In genomic region chr12:92032965-92033364, GRCh38 we compare ENCODE assay signal across 17 cellular contexts.
DNase-seq lines count a peak whose midpoint lies in the region; ATAC-seq and TF ChIP-seq lines count a peak whose summit lies in the region.
"Had no signal": no experiment of that assay in that cellular context is flagged by ENCODE, and none has a peak within 500 bp of the region (broad histone marks: within the 10 kb centered on the region; RNA-seq: fewer than 3 reads in every experiment).

No MANE protein-coding gene starts in this region.

- H3K36me3 Mint-ChIP-seq in activated T-cell treated with anti-CD3 and anti-CD28 coated beads, Interleukin-2, amount 50 U/mL, for 72 hours (ENCODE audit: insufficient read depth in 2 of 2), result peaks cover 5 to 12% of the 10 kb centered on the region in 2 donors
- H3K36me3 Mint-ChIP-seq in activated CD8-positive, alpha-beta T cell treated with anti-CD3 and anti-CD28 coated beads, Interleukin-2, amount 10 ng/mL, durations not matched to agents 7 days and 5 days (ENCODE audit: low read depth), result peaks cover 35% of the 10 kb centered on the region
- H3K36me3 Mint-ChIP-seq in immature natural killer cell, result no peaks in the 10 kb centered on the region
- H3K36me3 Mint-ChIP-seq: type B pancreatic cell had no signal

- H3K27ac ChIP-seq in transverse colon, result peak overlapping the region; percentile 72 to 80 (median 80)
- H3K27ac ChIP-seq: RWPE1 had no signal

- TF ChIP-seq EP300 in transverse colon (IDR thresholded peaks at IDR 0.05; ENCODE audit: low read depth), result no peak

- H3K4me3 ChIP-seq in transverse colon, result no peak overlapping the region
- H3K4me3 ChIP-seq: heart left ventricle had no signal

- no peaks in the 10 kb centered on the region for H3K9me3 Mint-ChIP-seq in activated T-cell treated with anti-CD3 and anti-CD28 coated beads, Interleukin-2, amount 50 U/mL, for 72 hours
- H3K9me3 Mint-ChIP-seq in activated CD8-positive, alpha-beta T cell treated with anti-CD3 and anti-CD28 coated beads, Interleukin-2, amount 10 ng/mL, durations not matched to agents 7 days and 5 days (ENCODE audit: insufficient read depth), result peaks cover 6% of the 10 kb centered on the region
- H3K9me3 Mint-ChIP-seq in immature natural killer cell, result no peaks in the 10 kb centered on the region
- H3K9me3 Mint-ChIP-seq: type B pancreatic cell had no signal

- H3K27me3 Mint-ChIP-seq in activated T-cell treated with anti-CD3 and anti-CD28 coated beads, Interleukin-2, amount 50 U/mL, for 72 hours (ENCODE audit: low read depth), result no peaks in the 10 kb centered on the region
- H3K27me3 Mint-ChIP-seq in activated CD8-positive, alpha-beta T cell treated with anti-CD3 and anti-CD28 coated beads, Interleukin-2, amount 10 ng/mL, durations not matched to agents 7 days and 5 days (ENCODE audit: low read depth), result no peaks in the 10 kb centered on the region
- peaks cover 2 to 11% (median 4%) of the 10 kb centered on the region in 3 donors for H3K27me3 Mint-ChIP-seq in immature natural killer cell (ENCODE audit: low read depth in 3 of 3)
- H3K27me3 Mint-ChIP-seq: type B pancreatic cell had no signal

- in situ Hi-C loops in transverse colon (cut with MboI; ENCODE audit: low pct_ligation_motif_present in 1 of 4, low pct_unique_long_range_greater_than_20kb in 1 of 4, low sequenced_read_pairs in 3 of 4), result no loop called here

- intact Hi-C loops in transverse colon (cut with DNase I; ENCODE audit: low total_unique reads), result loop anchor here (10.0 kb wide), 1 partner anchor 112 kb away; the partner anchor contains the start of gene BTG1

- H3K36me3 ChIP-seq in transverse colon, result no peaks in the 10 kb centered on the region
- H3K36me3 ChIP-seq: heart left ventricle had no signal

- CTCF ChIA-PET in activated CD8-positive, alpha-beta T cell treated with anti-CD3 and anti-CD28 coated beads, Interleukin-2, amount 10 ng/mL, durations not matched to agents 7 days and 5 days (lab: Charles Lee), result interaction anchor here (0.9 to 2.9 kb wide), 3 partner anchors 7 to 101 kb away, joined by 3 to 12 read pairs (median 3); no protein-coding TSS in a partner anchor

- H3K9me3 ChIP-seq in transverse colon, result no peaks in the 10 kb centered on the region
- H3K9me3 ChIP-seq: heart left ventricle had no signal

- peaks cover 95% of the 10 kb centered on the region for H3K4me1 Mint-ChIP-seq in activated T-cell treated with anti-CD3 and anti-CD28 coated beads, Interleukin-2, amount 50 U/mL, for 72 hours (ENCODE audit: low read depth)
- H3K4me1 Mint-ChIP-seq in activated CD8-positive, alpha-beta T cell treated with anti-CD3 and anti-CD28 coated beads, Interleukin-2, amount 10 ng/mL, durations not matched to agents 7 days and 5 days (ENCODE audit: low read depth), result peaks cover 87% of the 10 kb centered on the region
- H3K4me1 Mint-ChIP-seq in immature natural killer cell, result peaks cover 84 to 98% of the 10 kb centered on the region in 2 donors

- H3K27me3 ChIP-seq in transverse colon, result no peaks in the 10 kb centered on the region
- H3K27me3 ChIP-seq: heart left ventricle had no signal

- WGBS in transverse colon (ENCODE audit: low coverage in 1 of 2), 2 donors, result 74 to 87% methylated on average over 3 of the region's 3 CpGs

- H3K4me3 Mint-ChIP-seq in activated T-cell treated with anti-CD3 and anti-CD28 coated beads, Interleukin-2, amount 50 U/mL, for 72 hours, result peak overlapping the region; percentile 2 to 41
- H3K4me3 Mint-ChIP-seq in activated CD8-positive, alpha-beta T cell treated with anti-CD3 and anti-CD28 coated beads, Interleukin-2, amount 10 ng/mL, durations not matched to agents 7 days and 5 days, result no peak overlapping the region
- peak overlapping the region; percentile 17 to 62 (median 44) for H3K4me3 Mint-ChIP-seq in immature natural killer cell

- POLR2A ChIA-PET in activated CD8-positive, alpha-beta T cell treated with anti-CD3 and anti-CD28 coated beads, Interleukin-2, amount 10 ng/mL, durations not matched to agents 7 days and 5 days (lab: Charles Lee), result interaction anchor here (0.8 to 1.7 kb wide), 2 partner anchors 56 to 113 kb away, joined by 3 to 11 read pairs; partner anchors contain the start of gene BTG1

- no peak for TF ChIP-seq POLR2A in transverse colon (IDR thresholded peaks at IDR 0.05)

- no peak for ATAC-seq in activated T-cell treated with anti-CD3 and anti-CD28 coated beads, Interleukin-2, amount 50 U/mL, for 72 hours (replicated peaks in 1 of 2)
- no peak for ATAC-seq in activated CD8-positive, alpha-beta T cell treated with anti-CD3 and anti-CD28 coated beads, Interleukin-2, amount 10 ng/mL, durations not matched to agents 7 days and 5 days
- ATAC-seq in GM18498 (IDR thresholded peaks at IDR 0.05; ENCODE audit: unreplicated experiment) (no peak), HG03460 (IDR thresholded peaks at IDR 0.05; ENCODE audit: unreplicated experiment) (no peak)
- ATAC-seq: activated T-cell treated with anti-CD3 and anti-CD28 coated beads, Interleukin-2, amount 50 U/mL, for 4 hours; heart left ventricle had no signal

- H3K4me1 ChIP-seq in transverse colon, result peaks cover 8 to 68% (median 22%) of the 10 kb centered on the region in 4 donors

- DNase-seq in activated T-cell treated with anti-CD3 and anti-CD28 coated beads, Interleukin-2, amount 50 U/mL, for 72 hours, result no peak
- DNase-seq in activated T-cell treated with anti-CD3 and anti-CD28 coated beads, Interleukin-2, amount 50 U/mL, for 48 hours, result no peak
- no peak for DNase-seq in activated CD8-positive, alpha-beta T cell treated with anti-CD3 and anti-CD28 coated beads, Interleukin-2, amount 10 ng/mL, durations not matched to agents 7 days and 5 days
- DNase-seq in immature natural killer cell, result no peak
- DNase-seq in transverse colon, result no peak
- DNase-seq in GM20000 (ENCODE audit: low spot score), result no peak
- DNase-seq: activated T-cell treated with anti-CD3 and anti-CD28 coated beads, Interleukin-2, amount 50 U/mL, for 4 hours; cortex of kidney; heart left ventricle; kidney; NCI-H1092 treated with DMSO at 0.1 percent for 48 hours; stimulated activated CD4-positive, alpha-beta T cell treated with anti-CD3 and anti-CD28 coated beads, Interleukin-4, amount 100 ng/mL, for 24 hours; SW 1271 had no signal

- peak overlapping the region; percentile 17 for H3K27ac Mint-ChIP-seq in activated T-cell treated with anti-CD3 and anti-CD28 coated beads, Interleukin-2, amount 50 U/mL, for 72 hours
- H3K27ac Mint-ChIP-seq in activated CD8-positive, alpha-beta T cell treated with anti-CD3 and anti-CD28 coated beads, Interleukin-2, amount 10 ng/mL, durations not matched to agents 7 days and 5 days, result peak overlapping the region; percentile 4
- peak overlapping the region; percentile 93 to 99 (median 95) for H3K27ac Mint-ChIP-seq in immature natural killer cell
- H3K27ac Mint-ChIP-seq: type B pancreatic cell had no signal

- TF ChIP-seq CTCF in transverse colon (IDR thresholded peaks at IDR 0.05) (no peak), GM20000 (IDR thresholded peaks at IDR 0.05; ENCODE audit: extremely low read depth, missing control alignments) (no peak)

Comparison
In these comparisons a context has a peak if more than half of its experiments do, and no peak if none do; other contexts are left out.
1. H3K27ac Mint-ChIP-seq: peak in every context shown above with its lines; median percentile 95 in immature natural killer cell; 17 in activated T-cell treated with anti-CD3 and anti-CD28 coated beads, Interleukin-2, amount 50 U/mL, for 72 hours; 4 in activated CD8-positive, alpha-beta T cell treated with anti-CD3 and anti-CD28 coated beads, Interleukin-2, amount 10 ng/mL, durations not matched to agents 7 days and 5 days.